ENCODE assay signal across 19 cellular contexts in genomic region chr5:177091232-177091631, GRCh38. TPM values are rescaled to one million over a fixed set of nuclear protein-coding genes. Genes with fewer than 3 reads are reported as not detected.
"Had no signal": no experiment of that assay in that cellular context is flagged by ENCODE, and none has a peak within 500 bp of the region (broad histone marks: within the 10 kb centered on the region; RNA-seq: fewer than 3 reads in every experiment).

No MANE protein-coding gene starts in this region.

- ATAC-seq: foreskin keratinocyte, gastroesophageal sphincter, heart left ventricle, left lobe of liver, lower lobe of right lung, mucosa of descending colon had no signal

- H3K4me3 ChIP-seq: coronary artery, dorsolateral prefrontal cortex, esophagus muscularis mucosa, gastroesophageal sphincter, heart left ventricle, hepatocyte, left ventricle myocardium inferior, lower lobe of right lung, mucosa of descending colon had no signal

- H2AFZ ChIP-seq: hepatocyte had no signal

- H3K4me2 ChIP-seq: hepatocyte had no signal

- H3K27me3 ChIP-seq: hepatocyte had no signal

- H3K27ac ChIP-seq: coronary artery, dorsolateral prefrontal cortex, esophagus muscularis mucosa, foreskin keratinocyte, gastroesophageal sphincter, heart left ventricle, hepatocyte, left ventricle myocardium inferior, lower lobe of right lung had no signal

- H3K36me3 ChIP-seq: esophagus muscularis mucosa, gastroesophageal sphincter, heart left ventricle, left ventricle myocardium inferior, lower lobe of right lung had no signal

- H3K9me3 ChIP-seq: esophagus muscularis mucosa, gastroesophageal sphincter, heart left ventricle, left ventricle myocardium inferior, lower lobe of right lung, mucosa of descending colon had no signal

- DNase-seq: dermis blood vessel endothelial cell; dorsolateral prefrontal cortex; effector CD4-positive, alpha-beta T cell; effector memory CD4-positive, alpha-beta T cell; foreskin keratinocyte; heart left ventricle; hypothalamus; immature natural killer cell; islet precursor cell; kidney glomerular epithelial cell; left ventricle myocardium inferior; lower lobe of right lung; mesenchymal stem cell had no signal

- H3K4me1 ChIP-seq: foreskin keratinocyte had no signal

RNA-seq across cellular contexts. Expression of gene FGFR4, which starts 4.5 kb away (rescaled TPM):
- polyA plus RNA-seq: immature natural killer cell had no signal
